Comparison of ENCODE assay signal across 22 cellular contexts in the genomic region with DNA sequence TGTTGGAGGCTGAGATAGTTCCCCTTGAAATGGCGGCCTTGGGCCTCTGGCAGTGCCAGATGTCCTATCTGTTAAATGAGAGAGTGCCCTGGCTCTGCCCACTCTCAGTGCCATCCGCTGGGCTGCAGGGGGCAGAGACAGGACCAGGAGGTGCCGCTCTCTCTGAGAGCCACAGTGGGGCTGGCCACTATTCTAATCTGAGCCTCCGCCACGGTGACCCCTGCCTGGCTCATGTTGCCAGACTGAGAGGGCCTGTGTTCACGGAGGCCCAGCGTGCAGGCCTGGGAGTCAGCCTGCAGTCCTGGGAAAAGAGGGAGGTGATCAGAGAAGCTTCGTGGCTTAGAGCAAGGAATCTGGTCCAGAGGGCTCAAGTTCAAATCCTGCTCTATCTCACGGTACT. TPM values are rescaled to one million over a fixed set of nuclear protein-coding genes. Genes with fewer than 3 reads are reported as not detected.
A peak's percentile ranks its signal among the peaks of the same experiment; 100 is the strongest.
DNase-seq lines count a peak whose midpoint lies in the region; ATAC-seq and TF ChIP-seq lines count a peak whose summit lies in the region.
"Had no signal": no experiment of that assay in that cellular context is flagged by ENCODE, and none has a peak within 500 bp of the region (broad histone marks: within the 10 kb centered on the region; RNA-seq: fewer than 3 reads in every experiment).

No MANE protein-coding gene starts in this region.

- H3F3A ChIP-seq in Loucy (ENCODE audit: low read depth): no peaks in the 10 kb centered on the region

- H3K4me3 ChIP-seq in Loucy (ENCODE audit: low read length, poor library complexity, severe bottlenecking) (no peak overlapping the region), neutrophil (ENCODE audit: low read depth in 1 of 2, low read length in 1 of 2) (no peak overlapping the region), body of pancreas (no peak overlapping the region)
- H3K4me3 ChIP-seq: colonic mucosa, GM23248, tibial artery had no signal

- peaks cover 46% of the 10 kb centered on the region for H3K4me1 Mint-ChIP-seq in activated CD4-positive, alpha-beta T cell treated with anti-CD3 and anti-CD28 coated beads, Interleukin-2, amount 10 ng/mL, durations not matched to agents 24 days and 14 days
- H3K4me1 Mint-ChIP-seq in activated naive CD8-positive, alpha-beta T cell treated with anti-CD3 and anti-CD28 coated beads, Interleukin-2, amount 10 ng/mL, durations not matched to agents 7 days and 5 days: peaks cover 43% of the 10 kb centered on the region

- peak overlapping the region; percentile 29 for H3K27ac Mint-ChIP-seq in activated CD4-positive, alpha-beta T cell treated with anti-CD3 and anti-CD28 coated beads, Interleukin-2, amount 10 ng/mL, durations not matched to agents 24 days and 14 days
- peak overlapping the region; percentile 56 for H3K27ac Mint-ChIP-seq in activated naive CD8-positive, alpha-beta T cell treated with anti-CD3 and anti-CD28 coated beads, Interleukin-2, amount 10 ng/mL, durations not matched to agents 7 days and 5 days

- H3K9ac ChIP-seq in Loucy (ENCODE audit: low read depth, low read length, poor library complexity, severe bottlenecking): no peak overlapping the region
- H3K9ac ChIP-seq: GM23248 had no signal

- POLR2A ChIA-PET in activated naive CD8-positive, alpha-beta T cell treated with anti-CD3 and anti-CD28 coated beads, Interleukin-2, amount 10 ng/mL, durations not matched to agents 7 days and 5 days (lab: Charles Lee): no interaction called here

- peaks cover 97% of the 10 kb centered on the region for H3K79me2 ChIP-seq in Loucy (ENCODE audit: insufficient read depth, low read length)

- H3K4me3 Mint-ChIP-seq in activated CD4-positive, alpha-beta T cell treated with anti-CD3 and anti-CD28 coated beads, Interleukin-2, amount 10 ng/mL, durations not matched to agents 24 days and 14 days: no peak overlapping the region
- no peak overlapping the region for H3K4me3 Mint-ChIP-seq in activated naive CD8-positive, alpha-beta T cell treated with anti-CD3 and anti-CD28 coated beads, Interleukin-2, amount 10 ng/mL, durations not matched to agents 7 days and 5 days

- in situ Hi-C loops in GM13977 (cut with MboI; ENCODE audit: low pct_unique_long_range_greater_than_20kb, low sequenced_read_pairs, unreplicated experiment): no loop called here

- H3K36me3 Mint-ChIP-seq in activated CD4-positive, alpha-beta T cell treated with anti-CD3 and anti-CD28 coated beads, Interleukin-2, amount 10 ng/mL, durations not matched to agents 24 days and 14 days (ENCODE audit: low read depth): peaks cover 17% of the 10 kb centered on the region
- peaks cover 13% of the 10 kb centered on the region for H3K36me3 Mint-ChIP-seq in activated naive CD8-positive, alpha-beta T cell treated with anti-CD3 and anti-CD28 coated beads, Interleukin-2, amount 10 ng/mL, durations not matched to agents 7 days and 5 days

- no peaks in the 10 kb centered on the region for H3K9me3 Mint-ChIP-seq in activated CD4-positive, alpha-beta T cell treated with anti-CD3 and anti-CD28 coated beads, Interleukin-2, amount 10 ng/mL, durations not matched to agents 24 days and 14 days
- no peaks in the 10 kb centered on the region for H3K9me3 Mint-ChIP-seq in activated naive CD8-positive, alpha-beta T cell treated with anti-CD3 and anti-CD28 coated beads, Interleukin-2, amount 10 ng/mL, durations not matched to agents 7 days and 5 days

- peak overlapping the region; percentile 59 for H3K27ac ChIP-seq in neutrophil
- H3K27ac ChIP-seq in body of pancreas: peak overlapping the region in 1 of 4 donors; percentile 21
- H3K27ac ChIP-seq: C4-2B, colonic mucosa, epithelial cell of prostate, GM23248, HL-60, tibial artery had no signal

- H3K9me2 ChIP-seq in Loucy (replicated peaks; ENCODE audit: low read depth, low read length): no peaks in the 10 kb centered on the region

- peaks cover 82% of the 10 kb centered on the region for H4K20me1 ChIP-seq in Loucy (ENCODE audit: insufficient read depth, low read length, poor library complexity, severe bottlenecking)

- intact Hi-C loops in activated CD4-positive, alpha-beta T cell treated with anti-CD3 and anti-CD28 coated beads, Interleukin-2, amount 10 ng/mL, durations not matched to agents 24 days and 14 days (cut with micrococcal nuclease): no loop called here
- intact Hi-C loops in body of pancreas (cut with DNase I): no loop called here

- TF ChIP-seq POLR2A in body of pancreas (IDR thresholded peaks at IDR 0.05): no peak

- H3K4me1 ChIP-seq in Loucy (ENCODE audit: insufficient read depth, low read length, poor library complexity, severe bottlenecking) (peaks cover 48% of the 10 kb centered on the region), neutrophil (ENCODE audit: control insufficient read depth in 1 of 2, insufficient read depth in 1 of 2, low read depth in 1 of 2, low read length in 1 of 2) (peaks cover 46 to 49% of the 10 kb centered on the region in 2 experiments), body of pancreas (peaks cover 38% of the 10 kb centered on the region)

- H3K36me3 ChIP-seq in Loucy (ENCODE audit: insufficient read depth, low read length): peaks cover 19% of the 10 kb centered on the region; the same call in 1 of the 2 replicates
- peaks cover 53% of the 10 kb centered on the region for H3K36me3 ChIP-seq in neutrophil
- no peaks in the 10 kb centered on the region for H3K36me3 ChIP-seq in body of pancreas (replicated peaks in 1 of 2; ENCODE audit: insufficient read depth in 1 of 2, low read depth in 2 of 2)
- H3K36me3 ChIP-seq: colonic mucosa, tibial artery had no signal

- H3K9me3 ChIP-seq in Loucy (ENCODE audit: insufficient read depth, low read depth, low read length) (no peaks in the 10 kb centered on the region), neutrophil (no peaks in the 10 kb centered on the region), body of pancreas (no peaks in the 10 kb centered on the region)
- H3K9me3 ChIP-seq: colonic mucosa, tibial artery had no signal

- no peaks in the 10 kb centered on the region for H3K27me3 Mint-ChIP-seq in activated CD4-positive, alpha-beta T cell treated with anti-CD3 and anti-CD28 coated beads, Interleukin-2, amount 10 ng/mL, durations not matched to agents 24 days and 14 days
- H3K27me3 Mint-ChIP-seq in activated naive CD8-positive, alpha-beta T cell treated with anti-CD3 and anti-CD28 coated beads, Interleukin-2, amount 10 ng/mL, durations not matched to agents 7 days and 5 days: no peaks in the 10 kb centered on the region

- no peak for TF ChIP-seq CTCF in Loucy (conservative IDR thresholded peaks at IDR 0.05; ENCODE audit: low read length)
- no peak for TF ChIP-seq CTCF in neutrophil (IDR thresholded peaks at IDR 0.05)
- TF ChIP-seq CTCF in GM13977 (IDR thresholded peaks at IDR 0.05; ENCODE audit: extremely low read depth, insufficient read depth, missing control alignments): no peak
- no peak for TF ChIP-seq CTCF in body of pancreas (IDR thresholded peaks at IDR 0.05)

- no peak for ATAC-seq in activated naive CD8-positive, alpha-beta T cell treated with anti-CD3 and anti-CD28 coated beads, Interleukin-2, amount 10 ng/mL, durations not matched to agents 7 days and 5 days (ENCODE audit: low read depth)
- ATAC-seq in HG03025 (IDR thresholded peaks at IDR 0.05; ENCODE audit: low FRiP score, unreplicated experiment) (no peak), body of pancreas (no peak)
- ATAC-seq: left cardiac atrium had no signal

- H3K27me3 ChIP-seq in Loucy (ENCODE audit: insufficient read depth, low read length, poor library complexity, severe bottlenecking) (no peaks in the 10 kb centered on the region), neutrophil (no peaks in the 10 kb centered on the region), body of pancreas (no peaks in the 10 kb centered on the region)
- H3K27me3 ChIP-seq: colonic mucosa had no signal

- H2AFZ ChIP-seq in Loucy (ENCODE audit: low read length): no peak overlapping the region
- H2AFZ ChIP-seq: GM23248 had no signal

- peak overlapping the region; percentile 4 for H3K4me2 ChIP-seq in Loucy (ENCODE audit: low read depth, low read length, poor library complexity, severe bottlenecking)

- no peak for DNase-seq in activated CD4-positive, alpha-beta T cell treated with anti-CD3 and anti-CD28 coated beads, Interleukin-2, amount 10 ng/mL, durations not matched to agents 24 days and 14 days
- DNase-seq in activated CD4-positive, alpha-beta T cell treated with anti-CD3 and anti-CD28 coated beads for 48 hours: no peak
- DNase-seq in activated naive CD8-positive, alpha-beta T cell treated with anti-CD3 and anti-CD28 coated beads, Interleukin-2, amount 10 ng/mL, durations not matched to agents 7 days and 5 days: no peak
- DNase-seq in GM13977 (ENCODE audit: low spot score): no peak
- no peak for DNase-seq in body of pancreas
- DNase-seq: activated CD8-positive, alpha-beta memory T cell treated with anti-CD3 and anti-CD28 coated beads for 24 hours; activated effector memory CD4-positive, alpha-beta T cell treated with Interleukin-2 at 50 U/mL for 16 hours; colonic mucosa; GM23248; left cardiac atrium; NCI-H1930; NCI-H446; stimulated activated naive CD4-positive, alpha-beta T cell treated with Interleukin-2 at 50 U/mL for 16 hours; T-helper 1 cell; tibial artery had no signal

- WGBS in body of pancreas, 2 donors: 60 to 78% methylated on average over 1 to 9 of the region's 9 CpGs

RNA-seq across cellular contexts. Expression of a gene that starts 6.5 kb away (rescaled TPM):
- total RNA-seq in activated CD4-positive, alpha-beta T cell treated with anti-CD3 and anti-CD28 coated beads, Interleukin-2, amount 10 ng/mL, durations not matched to agents 24 days and 14 days: 107 and 110 TPM in 2 replicates
- 100 to 1,000 TPM; 289 to 297 TPM for total RNA-seq in activated naive CD8-positive, alpha-beta T cell treated with anti-CD3 and anti-CD28 coated beads, Interleukin-2, amount 10 ng/mL, durations not matched to agents 7 days and 5 days
- total RNA-seq in body of pancreas: 10 to 100 TPM; 43.8 to 49.5 TPM

RNA-seq across cellular contexts. Expression of a gene that starts 41.5 kb away (rescaled TPM):
- total RNA-seq in activated CD4-positive, alpha-beta T cell treated with anti-CD3 and anti-CD28 coated beads, Interleukin-2, amount 10 ng/mL, durations not matched to agents 24 days and 14 days: 0.47 and 0.78 TPM in 2 replicates
- under 1 TPM; 0.82 to 1.00 TPM for total RNA-seq in activated naive CD8-positive, alpha-beta T cell treated with anti-CD3 and anti-CD28 coated beads, Interleukin-2, amount 10 ng/mL, durations not matched to agents 7 days and 5 days
- 10 to 100 TPM; 39.2 to 45.4 TPM for total RNA-seq in body of pancreas
- total RNA-seq: frontal cortex, GM23248 had no signal

Comparison
In these comparisons a context has a peak if more than half of its experiments do, and no peak if none do; other contexts are left out.
1. RNA of a gene that starts 41.5 kb away (total RNA-seq): 39.2 to 45.4 TPM in body of pancreas; 0.82 to 1.00 TPM in activated naive CD8-positive, alpha-beta T cell treated with anti-CD3 and anti-CD28 coated beads, Interleukin-2, amount 10 ng/mL, durations not matched to agents 7 days and 5 days and 0.47 to 0.78 TPM in activated CD4-positive, alpha-beta T cell treated with anti-CD3 and anti-CD28 coated beads, Interleukin-2, amount 10 ng/mL, durations not matched to agents 24 days and 14 days; every median in the first group is over 10 times any median in the second.